20 cellular contexts compared by ENCODE assay signal in genomic region chr2:23497536-23497935, GRCh38.
A peak's percentile ranks its signal among the peaks of the same experiment; 100 is the strongest.
DNase-seq lines count a peak whose midpoint lies in the region; ATAC-seq, FAIRE-seq and TF ChIP-seq lines count a peak whose summit lies in the region.
"Had no signal": no experiment of that assay in that cellular context is flagged by ENCODE, and none has a peak within 500 bp of the region (broad histone marks: within the 10 kb centered on the region; RNA-seq: fewer than 3 reads in every experiment).

No MANE protein-coding gene starts in this region.

- H3K36me3 Mint-ChIP-seq in natural killer cell treated with Interleukin-12 subunit alpha and Interleukin-12 subunit beta and Interleukin-15 and Interleukin-18, amount 100 ng/mL, for 72 hours = no peaks in the 10 kb centered on the region
- H3K36me3 Mint-ChIP-seq in natural killer cell (no peaks in the 10 kb centered on the region), WTC11 (no peaks in the 10 kb centered on the region)
- H3K36me3 Mint-ChIP-seq: activated CD8-positive, alpha-beta memory T cell treated with anti-CD3 and anti-CD28 coated beads, Interleukin-2, amount 10 ng/mL, durations not matched to agents 7 days and 5 days had no signal

- peaks cover 5 to 8% of the 10 kb centered on the region in 2 donors for H3K4me1 Mint-ChIP-seq in natural killer cell treated with Interleukin-12 subunit alpha and Interleukin-12 subunit beta and Interleukin-15 and Interleukin-18, amount 100 ng/mL, for 72 hours (ENCODE audit: low read depth in 2 of 2)
- H3K4me1 Mint-ChIP-seq in natural killer cell = peaks cover 9 to 10% of the 10 kb centered on the region in 2 donors
- H3K4me1 Mint-ChIP-seq in WTC11 = peaks cover 42% of the 10 kb centered on the region

- TF ChIP-seq CTCF in natural killer cell (IDR thresholded peaks at IDR 0.05) (no peak), WTC11 (IDR thresholded peaks at IDR 0.05) (no peak)

- no peak for ATAC-seq in natural killer cell treated with Interleukin-12 subunit alpha and Interleukin-12 subunit beta and Interleukin-15 and Interleukin-18, amount 100 ng/mL, for 72 hours
- no peak for ATAC-seq in natural killer cell
- ATAC-seq in WTC11 = peak; percentile 16
- no peak for ATAC-seq in GM21825 (IDR thresholded peaks at IDR 0.05; ENCODE audit: unreplicated experiment)
- ATAC-seq: left lobe of liver had no signal

- H3K9me3 Mint-ChIP-seq in natural killer cell treated with Interleukin-12 subunit alpha and Interleukin-12 subunit beta and Interleukin-15 and Interleukin-18, amount 100 ng/mL, for 72 hours = no peaks in the 10 kb centered on the region
- H3K9me3 Mint-ChIP-seq in natural killer cell (no peaks in the 10 kb centered on the region), WTC11 (no peaks in the 10 kb centered on the region)
- H3K9me3 Mint-ChIP-seq: T-helper 1 cell treated with Interleukin-12 subunit alpha and Interleukin-12 subunit beta and Interleukin-4 antibody, amounts not matched to agents 30 μg/mL and 1 μg/mL, for 36 hours had no signal

- peaks cover 17 to 33% of the 10 kb centered on the region in 2 donors for H3K27me3 Mint-ChIP-seq in natural killer cell treated with Interleukin-12 subunit alpha and Interleukin-12 subunit beta and Interleukin-15 and Interleukin-18, amount 100 ng/mL, for 72 hours
- H3K27me3 Mint-ChIP-seq in natural killer cell (ENCODE audit: low read depth in 2 of 2) (peaks cover 18 to 35% of the 10 kb centered on the region in 2 donors), WTC11 (ENCODE audit: low read depth) (no peaks in the 10 kb centered on the region)

- intact Hi-C loops in natural killer cell (cut with micrococcal nuclease) = no loop called here

- no peak for DNase-seq in natural killer cell treated with Interleukin-12 subunit alpha and Interleukin-12 subunit beta and Interleukin-15 and Interleukin-18, amount 100 ng/mL, for 72 hours (ENCODE audit: low spot score)
- no peak for DNase-seq in natural killer cell
- DNase-seq in WTC11 (ENCODE audit: low spot score) = no peak
- no peak for DNase-seq in epithelial cell of prostate (ENCODE audit: low read depth, low spot score)
- DNase-seq in NCI-H1092 (lab: John Stamatoyannopoulos, UW) = no peak
- DNase-seq in H54 (ENCODE audit: insufficient read length, low spot score) = no peak
- DNase-seq: activated effector memory CD4-positive, alpha-beta T cell treated with anti-CD3 and anti-CD28 coated beads, Interleukin-2, amount 50 U/mL, for 16 hours; Caco-2; effector memory CD4-positive, alpha-beta T cell; glutamatergic neuron; GOT3; NCI-H2171; retina had no signal

- no peak overlapping the region for H3K27ac Mint-ChIP-seq in natural killer cell treated with Interleukin-12 subunit alpha and Interleukin-12 subunit beta and Interleukin-15 and Interleukin-18, amount 100 ng/mL, for 72 hours
- H3K27ac Mint-ChIP-seq in natural killer cell (no peak overlapping the region), WTC11 (peak overlapping the region; percentile 80)
- H3K27ac Mint-ChIP-seq: activated CD8-positive, alpha-beta memory T cell treated with anti-CD3 and anti-CD28 coated beads, Interleukin-2, amount 10 ng/mL, durations not matched to agents 7 days and 5 days had no signal

- FAIRE-seq in H54 (lab: Jason Lieb, UNC) = no peak
- FAIRE-seq: GM18507, HTR-8/SVneo had no signal

- peak overlapping the region; percentile 10 for H3K27ac ChIP-seq in epithelial cell of prostate
- H3K27ac ChIP-seq: suprapubic skin had no signal

- H3K4me3 Mint-ChIP-seq in natural killer cell treated with Interleukin-12 subunit alpha and Interleukin-12 subunit beta and Interleukin-15 and Interleukin-18, amount 100 ng/mL, for 72 hours = peak overlapping the region; percentile 33
- H3K4me3 Mint-ChIP-seq in natural killer cell (no peak overlapping the region), WTC11 (no peak overlapping the region)
- H3K4me3 Mint-ChIP-seq: activated CD8-positive, alpha-beta memory T cell treated with anti-CD3 and anti-CD28 coated beads, Interleukin-2, amount 10 ng/mL, durations not matched to agents 7 days and 5 days had no signal

- POLR2A ChIA-PET in WTC11 (lab: Charles Lee) = no interaction called here

- CTCF ChIA-PET in WTC11 (lab: Charles Lee) = no interaction called here

- TF ChIP-seq POLR2A in H54 (IDR thresholded peaks at IDR 0.05; ENCODE audit: low read depth, low read length) = no peak

TF ChIP-seq in WTC11, 78 proteins besides CTCF, POLR2A, EP300 and RAD21:
- TF ChIP-seq ZNF138 (CRISPR knock-in tag; conservative IDR thresholded peaks at IDR 0.05) = no peak
- TF ChIP-seq FOXJ3 (CRISPR knock-in tag; IDR thresholded peaks at IDR 0.05; ENCODE audit: borderline replicate concordance) = no peak
- no peak for TF ChIP-seq ZNF416 (CRISPR knock-in tag; IDR thresholded peaks at IDR 0.05)
- TF ChIP-seq, protein P1, sequence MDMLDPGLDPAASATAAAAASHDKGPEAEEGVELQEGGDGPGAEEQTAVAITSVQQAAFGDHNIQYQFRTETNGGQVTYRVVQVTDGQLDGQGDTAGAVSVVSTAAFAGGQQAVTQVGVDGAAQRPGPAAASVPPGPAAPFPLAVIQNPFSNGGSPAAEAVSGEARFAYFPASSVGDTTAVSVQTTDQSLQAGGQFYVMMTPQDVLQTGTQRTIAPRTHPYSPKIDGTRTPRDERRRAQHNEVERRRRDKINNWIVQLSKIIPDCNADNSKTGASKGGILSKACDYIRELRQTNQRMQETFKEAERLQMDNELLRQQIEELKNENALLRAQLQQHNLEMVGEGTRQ (CRISPR knock-in tag; IDR thresholded peaks at IDR 0.05) = peak; percentile 23; the same call in 1 of the 2 replicates
